In genomic region chr2:42988055-42988454, GRCh38 we compare ENCODE assay signal across 1 cellular context.
TF ChIP-seq lines count a peak whose summit lies in the region.

No MANE protein-coding gene starts in this region.

TF ChIP-seq in K562, 482 proteins besides CTCF, POLR2A, EP300 and RAD21:
- TF ChIP-seq BCOR (IDR thresholded peaks at IDR 0.05) = peak; percentile 45
- TF ChIP-seq ZNF121 (CRISPR knock-in tag; conservative IDR thresholded peaks at IDR 0.05) = peak; percentile 75
